Comparison of ENCODE assay signal across 1 cellular context in genomic region chr19:44121162-44121561, GRCh38. TPM values are rescaled to one million over a fixed set of nuclear protein-coding genes. Genes with fewer than 3 reads are reported as not detected.
"Had no signal": no experiment of that assay in that cellular context is flagged by ENCODE, and none has a peak within 500 bp of the region (broad histone marks: within the 10 kb centered on the region; RNA-seq: fewer than 3 reads in every experiment).

No MANE protein-coding gene starts in this region.

RNA-seq across cellular contexts. Expression of gene ZNF284, which starts 49.2 kb away (rescaled TPM):
- total RNA-seq: G401 had no signal
